ENCODE assay signal across 13 cellular contexts in genomic region chr4:38099908-38100407, GRCh38.
DNase-seq lines count a peak whose midpoint lies in the region; ATAC-seq and TF ChIP-seq lines count a peak whose summit lies in the region.
"Had no signal": no experiment of that assay in that cellular context is flagged by ENCODE, and none has a peak within 500 bp of the region (broad histone marks: within the 10 kb centered on the region; RNA-seq: fewer than 3 reads in every experiment).

No MANE protein-coding gene starts in this region.

- CTCF ChIA-PET in WTC11 (lab: Charles Lee): interaction anchor here (1.0 kb wide), 1 partner anchor 36 kb away, joined by 3 read pairs; no protein-coding TSS in a partner anchor

- H3K27ac Mint-ChIP-seq in natural killer cell: peak overlapping the region; percentile 15 to 18
- H3K27ac Mint-ChIP-seq in natural killer cell treated with Interleukin-12 subunit alpha and Interleukin-12 subunit beta and Interleukin-15 and Interleukin-18, amount 100 ng/mL, for 72 hours: no peak overlapping the region
- H3K27ac Mint-ChIP-seq in effector memory CD8-positive, alpha-beta T cell: peak overlapping the region; percentile 4 to 12
- no peak overlapping the region for H3K27ac Mint-ChIP-seq in WTC11
- H3K27ac Mint-ChIP-seq in GM23338: no peak overlapping the region

- H3K4me1 ChIP-seq in GM23338 (ENCODE audit: insufficient read depth): no peaks in the 10 kb centered on the region
- H3K4me1 ChIP-seq: BE2C had no signal

- peaks cover 15% of the 10 kb centered on the region for H3K36me3 ChIP-seq in GM23338 (ENCODE audit: insufficient read depth)
- H3K36me3 ChIP-seq: BE2C had no signal

- no peaks in the 10 kb centered on the region for H3F3A ChIP-seq in GM23338 (replicated peaks; ENCODE audit: low read depth)

- peaks cover 4% of the 10 kb centered on the region; the same call in 1 of the 2 replicates for H4K20me1 ChIP-seq in GM23338 (replicated peaks; ENCODE audit: insufficient read depth)

- H3K4me2 ChIP-seq in GM23338: no peak overlapping the region
- H3K4me2 ChIP-seq: KMS-11 had no signal

- H3K36me3 Mint-ChIP-seq in natural killer cell (peaks cover 19% of the 10 kb centered on the region), WTC11 (peaks cover 30% of the 10 kb centered on the region), GM23338 (ENCODE audit: low read depth) (peaks cover 21% of the 10 kb centered on the region)
- peaks cover 13% of the 10 kb centered on the region for H3K36me3 Mint-ChIP-seq in natural killer cell treated with Interleukin-12 subunit alpha and Interleukin-12 subunit beta and Interleukin-15 and Interleukin-18, amount 100 ng/mL, for 72 hours
- H3K36me3 Mint-ChIP-seq in effector memory CD8-positive, alpha-beta T cell (ENCODE audit: insufficient read depth): peaks cover 38% of the 10 kb centered on the region

- no peak overlapping the region for H2AFZ ChIP-seq in GM23338

- intact Hi-C loops in natural killer cell (cut with micrococcal nuclease): no loop called here

- H3K27me3 ChIP-seq in GM23338 (ENCODE audit: insufficient read depth): no peaks in the 10 kb centered on the region
- H3K27me3 ChIP-seq: BE2C had no signal

- no peaks in the 10 kb centered on the region for H3K79me2 ChIP-seq in GM23338 (replicated peaks; ENCODE audit: insufficient read depth)

- no peak overlapping the region for H3K4me3 ChIP-seq in GM23338

- no peak overlapping the region for H3K27ac ChIP-seq in GM23338 (ENCODE audit: low read depth)
- H3K27ac ChIP-seq: KMS-11 had no signal

- H3K27me3 Mint-ChIP-seq in natural killer cell (ENCODE audit: low read depth in 2 of 2): no peaks in the 10 kb centered on the region
- no peaks in the 10 kb centered on the region for H3K27me3 Mint-ChIP-seq in natural killer cell treated with Interleukin-12 subunit alpha and Interleukin-12 subunit beta and Interleukin-15 and Interleukin-18, amount 100 ng/mL, for 72 hours
- H3K27me3 Mint-ChIP-seq in effector memory CD8-positive, alpha-beta T cell: no peaks in the 10 kb centered on the region
- no peaks in the 10 kb centered on the region for H3K27me3 Mint-ChIP-seq in WTC11 (ENCODE audit: low read depth)
- no peaks in the 10 kb centered on the region for H3K27me3 Mint-ChIP-seq in GM23338 (ENCODE audit: insufficient read depth, low read depth, poor library complexity)

- DNase-seq in natural killer cell (no peak), myocyte (ENCODE audit: low read depth) (peak; percentile 71), WTC11 (ENCODE audit: low spot score) (no peak), GM23338 (ENCODE audit: low spot score) (no peak)
- DNase-seq in natural killer cell treated with Interleukin-12 subunit alpha and Interleukin-12 subunit beta and Interleukin-15 and Interleukin-18, amount 100 ng/mL, for 72 hours (ENCODE audit: low spot score): no peak
- no peak for DNase-seq in effector memory CD8-positive, alpha-beta T cell
- DNase-seq: BE2C, H7, islet precursor cell, posterior cingulate gyrus had no signal

- TF ChIP-seq CTCF in natural killer cell (IDR thresholded peaks at IDR 0.05) (no peak), WTC11 (IDR thresholded peaks at IDR 0.05) (no peak), GM23338 (conservative IDR thresholded peaks at IDR 0.05; ENCODE audit: low read depth in 2 of 2) (no peak)

- H3K4me3 Mint-ChIP-seq in natural killer cell (no peak overlapping the region), WTC11 (no peak overlapping the region), GM23338 (no peak overlapping the region)
- no peak overlapping the region for H3K4me3 Mint-ChIP-seq in natural killer cell treated with Interleukin-12 subunit alpha and Interleukin-12 subunit beta and Interleukin-15 and Interleukin-18, amount 100 ng/mL, for 72 hours
- H3K4me3 Mint-ChIP-seq in effector memory CD8-positive, alpha-beta T cell: no peak overlapping the region

- H3K9me2 ChIP-seq in GM23338 (ENCODE audit: insufficient read depth): no peaks in the 10 kb centered on the region

- POLR2A ChIA-PET in WTC11 (lab: Charles Lee): no interaction called here

- H3K4me1 Mint-ChIP-seq in natural killer cell: peaks cover 22 to 23% of the 10 kb centered on the region in 2 donors
- H3K4me1 Mint-ChIP-seq in natural killer cell treated with Interleukin-12 subunit alpha and Interleukin-12 subunit beta and Interleukin-15 and Interleukin-18, amount 100 ng/mL, for 72 hours (ENCODE audit: low read depth in 2 of 2): peaks cover 8 to 21% of the 10 kb centered on the region in 2 donors
- peaks cover 3 to 8% of the 10 kb centered on the region in 2 donors for H3K4me1 Mint-ChIP-seq in effector memory CD8-positive, alpha-beta T cell (ENCODE audit: low read depth in 2 of 2)
- H3K4me1 Mint-ChIP-seq in WTC11: peaks cover 4% of the 10 kb centered on the region
- peaks cover 2% of the 10 kb centered on the region; the same call in 1 of the 3 replicates for H3K4me1 Mint-ChIP-seq in GM23338

- no peak for ATAC-seq in natural killer cell
- no peak for ATAC-seq in natural killer cell treated with Interleukin-12 subunit alpha and Interleukin-12 subunit beta and Interleukin-15 and Interleukin-18, amount 100 ng/mL, for 72 hours
- no peak for ATAC-seq in effector memory CD8-positive, alpha-beta T cell (replicated peaks)
- ATAC-seq in GM19035 (IDR thresholded peaks at IDR 0.05; ENCODE audit: unreplicated experiment): no peak
- no peak for ATAC-seq in GM21367 (IDR thresholded peaks at IDR 0.05; ENCODE audit: unreplicated experiment)
- no peak for ATAC-seq in WTC11
- ATAC-seq in GM23338: no peak

- H3K9me3 Mint-ChIP-seq in natural killer cell (no peaks in the 10 kb centered on the region), WTC11 (no peaks in the 10 kb centered on the region), GM23338 (no peaks in the 10 kb centered on the region)
- no peaks in the 10 kb centered on the region for H3K9me3 Mint-ChIP-seq in natural killer cell treated with Interleukin-12 subunit alpha and Interleukin-12 subunit beta and Interleukin-15 and Interleukin-18, amount 100 ng/mL, for 72 hours
- no peaks in the 10 kb centered on the region for H3K9me3 Mint-ChIP-seq in effector memory CD8-positive, alpha-beta T cell

TF ChIP-seq in WTC11, 78 proteins besides CTCF, POLR2A, EP300 and RAD21 (continues in another document):
- TF ChIP-seq ZNF512 (CRISPR knock-in tag; IDR thresholded peaks at IDR 0.05; ENCODE audit: borderline replicate concordance) (no peak), ZNF423 (CRISPR knock-in tag; IDR thresholded peaks at IDR 0.05) (no peak), ZBTB43 (CRISPR knock-in tag; IDR thresholded peaks at IDR 0.05) (no peak), ZNF263 (CRISPR knock-in tag; IDR thresholded peaks at IDR 0.05; ENCODE audit: low read depth) (no peak)

TF ChIP-seq in GM23338, 12 proteins besides CTCF, POLR2A, EP300 and RAD21 (continues in another document):
- TF ChIP-seq ZNF114 (CRISPR knock-in tag; IDR thresholded peaks at IDR 0.05) (no peak), ZNF462 (CRISPR knock-in tag; IDR thresholded peaks at IDR 0.05) (no peak)

Comparison
In these comparisons a context has a peak if more than half of its experiments do, and no peak if none do; other contexts are left out.
1. H3K27ac Mint-ChIP-seq: peak in natural killer cell (2 of 2) and effector memory CD8-positive, alpha-beta T cell (2 of 2); none in natural killer cell treated with Interleukin-12 subunit alpha and Interleukin-12 subunit beta and Interleukin-15 and Interleukin-18, amount 100 ng/mL, for 72 hours (0 of 2), WTC11 (single experiment) and GM23338 (single experiment).